19 cellular contexts compared by ENCODE assay signal in genomic region chr2:10417551-10418335, GRCh38.
"Had no signal": no experiment of that assay in that cellular context is flagged by ENCODE, and none has a peak within 500 bp of the region (broad histone marks: within the 10 kb centered on the region; RNA-seq: fewer than 3 reads in every experiment).

No MANE protein-coding gene starts in this region.

- H3K27me3 ChIP-seq: body of pancreas, dorsolateral prefrontal cortex, stomach, upper lobe of left lung had no signal

- H3K4me3 Mint-ChIP-seq: activated CD8-positive, alpha-beta memory T cell treated with anti-CD3 and anti-CD28 coated beads, Interleukin-2, amount 10 ng/mL, durations not matched to agents 7 days and 5 days; activated naive CD8-positive, alpha-beta T cell treated with anti-CD3 and anti-CD28 coated beads, Interleukin-2, amount 10 ng/mL, durations not matched to agents 7 days and 5 days; neural crest cell had no signal

- H3K27me3 Mint-ChIP-seq: activated CD8-positive, alpha-beta memory T cell treated with anti-CD3 and anti-CD28 coated beads, Interleukin-2, amount 10 ng/mL, durations not matched to agents 7 days and 5 days; activated naive CD8-positive, alpha-beta T cell treated with anti-CD3 and anti-CD28 coated beads, Interleukin-2, amount 10 ng/mL, durations not matched to agents 7 days and 5 days had no signal

- H3K9me3 Mint-ChIP-seq: activated naive CD8-positive, alpha-beta T cell treated with anti-CD3 and anti-CD28 coated beads, Interleukin-2, amount 10 ng/mL, durations not matched to agents 7 days and 5 days; activated T-helper 2 cell treated with anti-CD3 and anti-CD28 coated beads, Interferon-gamma antibody, Interleukin-2, Interleukin-4, amounts not matched to agents 10 μg/mL and 5 μg/mL and 100 μg/mL, durations not matched to agents 14 hours and 24 hours and 36 hours; neural crest cell had no signal

- ATAC-seq: activated CD8-positive, alpha-beta memory T cell treated with anti-CD3 and anti-CD28 coated beads, Interleukin-2, amount 10 ng/mL, durations not matched to agents 7 days and 5 days; body of pancreas; left lobe of liver; right cardiac atrium had no signal

- H3K4me1 ChIP-seq: prostate gland had no signal

- H3K4me3 ChIP-seq: body of pancreas, dorsolateral prefrontal cortex, prostate gland, skin epidermis, stomach, upper lobe of left lung had no signal

- DNase-seq: activated CD4-positive, alpha-beta T cell treated with anti-CD3 and anti-CD28 coated beads, Interleukin-2, amount 50 U/mL, for 4 hours; activated CD8-positive, alpha-beta memory T cell treated with anti-CD3 and anti-CD28 coated beads, Interleukin-2, amount 10 ng/mL, durations not matched to agents 7 days and 5 days; activated naive CD4-positive, alpha-beta T cell treated with Interleukin-2 at 50 U/mL for 16 hours; activated naive CD8-positive, alpha-beta T cell treated with anti-CD3 and anti-CD28 coated beads, Interleukin-2, amount 10 ng/mL, durations not matched to agents 7 days and 5 days; activated T-cell treated with anti-CD3 and anti-CD28 coated beads, Interleukin-2, amount 50 U/mL, for 1 hour; dorsolateral prefrontal cortex; midbrain; stimulated activated CD4-positive, alpha-beta T cell treated with anti-CD3 and anti-CD28 coated beads, Interleukin-15, amount 100 ng/mL, for 24 hours; stimulated activated CD4-positive, alpha-beta T cell treated with anti-CD3 and anti-CD28 coated beads, Interleukin-2, amount 100 ng/mL, for 48 hours; stomach; T-helper 2 cell; upper lobe of left lung had no signal

- H3K4me1 Mint-ChIP-seq: neural crest cell had no signal

- H3K27ac Mint-ChIP-seq: activated CD8-positive, alpha-beta memory T cell treated with anti-CD3 and anti-CD28 coated beads, Interleukin-2, amount 10 ng/mL, durations not matched to agents 7 days and 5 days; activated naive CD8-positive, alpha-beta T cell treated with anti-CD3 and anti-CD28 coated beads, Interleukin-2, amount 10 ng/mL, durations not matched to agents 7 days and 5 days; activated T-helper 2 cell treated with anti-CD3 and anti-CD28 coated beads, Interferon-gamma antibody, Interleukin-2, Interleukin-4, amounts not matched to agents 10 μg/mL and 5 μg/mL and 100 μg/mL, durations not matched to agents 14 hours and 24 hours and 36 hours had no signal

- H3K36me3 ChIP-seq: prostate gland had no signal

- H3K9me3 ChIP-seq: body of pancreas, prostate gland, stomach, upper lobe of left lung had no signal

- H3K27ac ChIP-seq: dorsolateral prefrontal cortex, prostate gland, skin epidermis, stomach, upper lobe of left lung had no signal
